In genomic region chr5:52985306-52985705, GRCh38 we compare ENCODE assay signal across 27 cellular contexts. TPM values are rescaled to one million over a fixed set of nuclear protein-coding genes. Genes with fewer than 3 reads are reported as not detected.
DNase-seq lines count a peak whose midpoint lies in the region; ATAC-seq and TF ChIP-seq lines count a peak whose summit lies in the region.
"Had no signal": no experiment of that assay in that cellular context is flagged by ENCODE, and none has a peak within 500 bp of the region (broad histone marks: within the 10 kb centered on the region; RNA-seq: fewer than 3 reads in every experiment).

No MANE protein-coding gene starts in this region.

- peaks cover 0 to 10% (median 1%) of the 10 kb centered on the region in 4 donors for H3K4me1 ChIP-seq in right lobe of liver

- peak; percentile 15 for DNase-seq in Calu3
- DNase-seq in HCEC 1CT: peak; percentile 69
- DNase-seq in RWPE1 (ENCODE audit: low spot score): peak; percentile 30
- peak; percentile 48 for DNase-seq in fibroblast of mammary gland (ENCODE audit: low read depth)
- DNase-seq in right lobe of liver: no peak
- DNase-seq in DMS79 (lab: John Stamatoyannopoulos, UW): no peak
- no peak for DNase-seq in CD14-positive monocyte (ENCODE audit: low spot score)
- DNase-seq: activated CD8-positive, alpha-beta T cell treated with anti-CD3 and anti-CD28 coated beads, Interleukin-2, amount 10 ng/mL, durations not matched to agents 7 days and 5 days; activated naive CD4-positive, alpha-beta T cell treated with anti-CD3 and anti-CD28 coated beads, Interleukin-2, amount 50 U/mL, for 16 hours; CD4-positive, alpha-beta memory T cell; dorsolateral prefrontal cortex; KG1; left ventricle myocardium superior; MM.1S; NCI-H1417 treated with DMSO at 0.1 percent for 48 hours; NCI-H2029 treated with DMSO at 0.1 percent for 48 hours; NCI-H526; posterior cingulate gyrus; Right ventricle myocardium superior; spleen; stimulated activated naive CD8-positive, alpha-beta T cell treated with anti-CD3 and anti-CD28 coated beads, Interleukin-15, amount 100 ng/mL, for 72 hours had no signal

- H3K4me3 ChIP-seq in fibroblast of mammary gland (ENCODE audit: control insufficient read depth, low read depth, low read length): no peak overlapping the region
- H3K4me3 ChIP-seq in right lobe of liver: no peak overlapping the region
- H3K4me3 ChIP-seq: dorsolateral prefrontal cortex, right atrium auricular region, spleen, vagina had no signal

- H3K27ac Mint-ChIP-seq in Calu3 (ENCODE audit: unreplicated experiment) (peak overlapping the region; percentile 97), CD14-positive monocyte (no peak overlapping the region)
- H3K27ac Mint-ChIP-seq: activated CD8-positive, alpha-beta T cell treated with anti-CD3 and anti-CD28 coated beads, Interleukin-2, amount 10 ng/mL, durations not matched to agents 7 days and 5 days; activated T-helper 2 cell treated with anti-CD3 and anti-CD28 coated beads, Interferon-gamma antibody, Interleukin-2, Interleukin-4, amounts not matched to agents 10 μg/mL and 5 μg/mL and 100 μg/mL, durations not matched to agents 14 hours and 24 hours and 36 hours; brain; CD4-positive, alpha-beta memory T cell; stimulated activated naive CD8-positive, alpha-beta T cell treated with anti-CD3 and anti-CD28 coated beads, Interleukin-15, amount 100 ng/mL, for 72 hours had no signal

- peaks cover 39% of the 10 kb centered on the region for H3K36me3 Mint-ChIP-seq in Calu3 (ENCODE audit: insufficient read depth, unreplicated experiment)
- peaks cover 0 to 4% of the 10 kb centered on the region in 2 donors for H3K36me3 Mint-ChIP-seq in CD14-positive monocyte
- H3K36me3 Mint-ChIP-seq: CD4-positive, alpha-beta memory T cell had no signal

- TF ChIP-seq CTCF in Calu3 (IDR thresholded peaks at IDR 0.05; ENCODE audit: unreplicated experiment) (no peak), RWPE1 (conservative IDR thresholded peaks at IDR 0.05; ENCODE audit: low read depth) (no peak), fibroblast of mammary gland (conservative IDR thresholded peaks at IDR 0.05; ENCODE audit: control insufficient read depth, insufficient read depth, low read depth, low read length) (no peak), right lobe of liver (IDR thresholded peaks at IDR 0.05) (no peak), CD14-positive monocyte (IDR thresholded peaks at IDR 0.05) (no peak)

- H3K27me3 Mint-ChIP-seq in Calu3 (ENCODE audit: unreplicated experiment) (no peaks in the 10 kb centered on the region), CD14-positive monocyte (ENCODE audit: low read depth in 3 of 3) (peaks cover 30 to 39% (median 31%) of the 10 kb centered on the region in 3 donors)

- no peak for TF ChIP-seq POLR2A in right lobe of liver (IDR thresholded peaks at IDR 0.05)

- H3K27ac ChIP-seq in RWPE1 (no peak overlapping the region), right lobe of liver (no peak overlapping the region)
- H3K27ac ChIP-seq: dorsolateral prefrontal cortex, HL-60, right atrium auricular region, vagina had no signal

- no peaks in the 10 kb centered on the region for H3K36me3 ChIP-seq in right lobe of liver
- H3K36me3 ChIP-seq: right atrium auricular region, spleen, vagina had no signal

- no TSS peak for BruUV-seq in Calu3 (replicated peaks; lab: Mats Ljungman, UMichigan)

- H3K27me3 ChIP-seq in right lobe of liver: no peaks in the 10 kb centered on the region
- H3K27me3 ChIP-seq: right atrium auricular region, vagina had no signal

- POLR2A ChIA-PET in RWPE1 (lab: Yijun Ruan, JAX; ENCODE audit: low non-redundant PET): no interaction called here

- H3K4me3 Mint-ChIP-seq in Calu3 (ENCODE audit: low read depth, unreplicated experiment): no peak overlapping the region
- no peak overlapping the region for H3K4me3 Mint-ChIP-seq in CD14-positive monocyte
- H3K4me3 Mint-ChIP-seq: activated CD8-positive, alpha-beta T cell treated with anti-CD3 and anti-CD28 coated beads, Interleukin-2, amount 10 ng/mL, durations not matched to agents 7 days and 5 days; CD4-positive, alpha-beta memory T cell; stimulated activated naive CD8-positive, alpha-beta T cell treated with anti-CD3 and anti-CD28 coated beads, Interleukin-15, amount 100 ng/mL, for 72 hours had no signal

- ATAC-seq in HG03025 (IDR thresholded peaks at IDR 0.05; ENCODE audit: low FRiP score, unreplicated experiment): no peak
- no peak for ATAC-seq in right lobe of liver
- ATAC-seq: activated CD8-positive, alpha-beta T cell treated with anti-CD3 and anti-CD28 coated beads, Interleukin-2, amount 10 ng/mL, durations not matched to agents 7 days and 5 days; left ventricle myocardium superior; stimulated activated naive CD8-positive, alpha-beta T cell treated with anti-CD3 and anti-CD28 coated beads, Interleukin-15, amount 100 ng/mL, for 72 hours had no signal

- CTCF ChIA-PET in Calu3 (lab: Charles Lee) (interaction anchor here (0.7 to 0.8 kb wide), 3 partner anchors 28 to 184 kb away, joined by 3 to 7 read pairs (median 7); no protein-coding TSS in a partner anchor), RWPE1 (lab: Yijun Ruan, JAX) (interaction anchor here (0.7 to 1.1 kb wide), 2 partner anchors 32 to 358 kb away, joined by 3 read pairs; no protein-coding TSS in a partner anchor)

- H3K9me3 ChIP-seq in right lobe of liver: no peaks in the 10 kb centered on the region
- H3K9me3 ChIP-seq: right atrium auricular region, spleen, vagina had no signal

- H3K4me1 Mint-ChIP-seq in Calu3 (ENCODE audit: low read depth, unreplicated experiment) (peaks cover 54% of the 10 kb centered on the region), CD14-positive monocyte (peaks cover 16% of the 10 kb centered on the region)

- WGBS in right lobe of liver (ENCODE audit: insufficient coverage, low coverage, low lambda C conversion rate, missing lambda C conversion rate): 83% methylated on average over 3 of the region's 3 CpGs

- intact Hi-C loops in Calu3 (cut with micrococcal nuclease; ENCODE audit: unreplicated experiment) (loop anchor here (5.0 kb wide), 1 partner anchor 52 kb away; no protein-coding TSS in a partner anchor), right lobe of liver (cut with DNase I) (no loop called here), CD14-positive monocyte (cut with micrococcal nuclease) (no loop called here)

- peaks cover 3% of the 10 kb centered on the region for H3K9me3 Mint-ChIP-seq in Calu3 (ENCODE audit: low read depth, unreplicated experiment)
- peaks cover 0 to 2% (median 0%) of the 10 kb centered on the region in 7 donors for H3K9me3 Mint-ChIP-seq in CD14-positive monocyte
- H3K9me3 Mint-ChIP-seq: activated T-helper 2 cell treated with anti-CD3 and anti-CD28 coated beads, Interferon-gamma antibody, Interleukin-2, Interleukin-4, amounts not matched to agents 10 μg/mL and 5 μg/mL and 100 μg/mL, durations not matched to agents 14 hours and 24 hours and 36 hours; CD4-positive, alpha-beta memory T cell; stimulated activated naive CD8-positive, alpha-beta T cell treated with anti-CD3 and anti-CD28 coated beads, Interleukin-15, amount 100 ng/mL, for 72 hours had no signal

RNA-seq across cellular contexts. Expression of gene ITGA2, which starts 3.8 kb away (rescaled TPM):
- total RNA-seq in Calu3 (2022) (91.9 and 101 TPM in 2 replicates), right lobe of liver (1 to 10 TPM in 1 of 6 experiments, under 1 TPM in 5; 0.11 to 1.6 (median 0.40) TPM)
- not detected for polyA plus RNA-seq in CD14-positive monocyte

Comparison
In these comparisons a context has a peak if more than half of its experiments do, and no peak if none do; other contexts are left out.
1. DNase-seq: peak in Calu3 (single experiment), HCEC 1CT (single experiment), RWPE1 (single experiment) and fibroblast of mammary gland (single experiment); none in right lobe of liver (0 of 3), DMS79 (single experiment) and CD14-positive monocyte (single experiment).
2. RNA of gene ITGA2, which starts 3.8 kb away (total RNA-seq): 91.9 to 101 TPM in Calu3; 0.11 to 1.6 TPM in right lobe of liver; every median in the first group is over 10 times any median in the second.